2 cellular contexts compared by ENCODE assay signal in the genomic region with DNA sequence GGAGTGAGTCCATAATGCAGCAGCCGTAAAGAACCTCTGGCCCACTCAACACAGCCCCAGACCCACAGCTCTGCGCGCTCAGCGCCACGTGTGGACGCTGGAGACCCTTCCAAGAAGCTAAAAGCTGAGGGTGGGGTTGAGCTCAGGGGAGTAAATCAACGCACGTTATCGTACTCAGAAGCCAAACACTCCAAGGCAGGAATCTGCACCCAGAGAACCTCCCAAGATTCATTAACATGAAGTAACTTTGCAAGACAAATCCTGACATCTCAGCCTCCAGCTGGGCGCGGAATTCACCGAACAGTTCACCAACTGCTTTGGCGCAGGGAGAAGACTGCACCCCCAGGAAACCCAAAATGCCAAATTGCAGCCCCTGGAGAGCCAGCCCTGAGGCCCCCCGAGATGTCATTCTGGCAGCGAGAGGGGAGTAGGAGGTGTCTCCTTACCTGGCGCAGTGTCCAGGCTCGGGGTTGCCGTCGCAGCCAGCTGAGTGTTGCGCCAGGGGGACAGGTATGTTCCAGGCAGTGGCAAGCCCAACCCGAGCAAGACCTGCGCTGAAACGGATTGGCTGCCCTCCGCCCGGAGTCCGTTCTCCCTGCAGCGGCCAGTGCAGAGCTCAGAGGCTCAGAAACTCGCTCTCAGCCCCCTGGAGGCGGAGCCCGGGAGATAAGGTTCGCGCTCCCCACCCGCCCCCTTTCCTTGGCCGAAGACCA.
TF ChIP-seq lines count a peak whose summit lies in the region.

COL21A1 (minus strand) TSS at position 640 of the 713 bp plus-strand sequence. CDS start 64,962 bp downstream, outside the sequence.

TF ChIP-seq in HEK293, 187 proteins besides CTCF, POLR2A, EP300 and RAD21 (continues in another document):
- TF ChIP-seq ZBTB8A (tag by site-specific recombination; IDR thresholded peaks at IDR 0.05) (peak; percentile 13; the same call in 1 of the 2 replicates), ZIC2 (tag by site-specific recombination; IDR thresholded peaks at IDR 0.05) (peak; percentile 38; the same call in 1 of the 2 replicates), ZNF449 (tag by site-specific recombination; IDR thresholded peaks at IDR 0.05) (peak; percentile 96), ZNF2 (tag by site-specific recombination; IDR thresholded peaks at IDR 0.05) (no peak), ZEB2 (tag by site-specific recombination; IDR thresholded peaks at IDR 0.05) (peak; percentile 62; the same call in 1 of the 2 replicates), SP3 (tag by site-specific recombination; IDR thresholded peaks at IDR 0.05) (0 out of 2 replicates have a peak, but pooled peaks have one; percentile 40), ZNF521 (tag by site-specific recombination; IDR thresholded peaks at IDR 0.05) (no peak), ZFHX2 (tag by site-specific recombination; conservative IDR thresholded peaks at IDR 0.05) (0 out of 2 replicates have a peak, but pooled peaks have one; percentile 35), SP7 (tag by site-specific recombination; IDR thresholded peaks at IDR 0.05) (peak; percentile 10; the same call in 1 of the 2 replicates), SP2 (tag by site-specific recombination; IDR thresholded peaks at IDR 0.05) (peak; percentile 54), ZNF76 (tag by site-specific recombination; IDR thresholded peaks at IDR 0.05; ENCODE audit: borderline replicate concordance, low read depth) (peak; percentile 38; the same call in 1 of the 2 replicates), ZBTB20 (tag by site-specific recombination; IDR thresholded peaks at IDR 0.05) (peak; percentile 92), KLF9 (tag by site-specific recombination; IDR thresholded peaks at IDR 0.05; ENCODE audit: low read depth) (peak; percentile 59; the same call in 1 of the 2 replicates), ZFP69B (tag by site-specific recombination; IDR thresholded peaks at IDR 0.05) (no peak), ZXDB (tag by site-specific recombination; IDR thresholded peaks at IDR 0.05) (0 out of 2 replicates have a peak, but pooled peaks have one; percentile 32), ZNF777 (tag by site-specific recombination; IDR thresholded peaks at IDR 0.05; ENCODE audit: borderline replicate concordance) (peak; percentile 52), ZNF600 (tag by site-specific recombination; IDR thresholded peaks at IDR 0.05) (0 out of 2 replicates have a peak, but pooled peaks have one; percentile 52), ZBTB17 (tag by site-specific recombination; IDR thresholded peaks at IDR 0.05) (peak; percentile 95), ZNF610 (tag by site-specific recombination; IDR thresholded peaks at IDR 0.05; ENCODE audit: borderline replicate concordance) (no peak), GLIS2 (tag by site-specific recombination; IDR thresholded peaks at IDR 0.05) (peak; percentile 32)
- TF ChIP-seq, protein P1, sequence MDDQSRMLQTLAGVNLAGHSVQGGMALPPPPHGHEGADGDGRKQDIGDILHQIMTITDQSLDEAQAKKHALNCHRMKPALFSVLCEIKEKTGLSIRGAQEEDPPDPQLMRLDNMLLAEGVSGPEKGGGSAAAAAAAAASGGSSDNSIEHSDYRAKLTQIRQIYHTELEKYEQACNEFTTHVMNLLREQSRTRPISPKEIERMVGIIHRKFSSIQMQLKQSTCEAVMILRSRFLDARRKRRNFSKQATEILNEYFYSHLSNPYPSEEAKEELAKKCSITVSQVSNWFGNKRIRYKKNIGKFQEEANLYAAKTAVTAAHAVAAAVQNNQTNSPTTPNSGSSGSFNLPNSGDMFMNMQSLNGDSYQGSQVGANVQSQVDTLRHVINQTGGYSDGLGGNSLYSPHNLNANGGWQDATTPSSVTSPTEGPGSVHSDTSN (CRISPR knock-in tag; IDR thresholded peaks at IDR 0.05) = 0 out of 2 replicates have a peak, but pooled peaks have one; percentile 48
- TF ChIP-seq, protein P2, sequence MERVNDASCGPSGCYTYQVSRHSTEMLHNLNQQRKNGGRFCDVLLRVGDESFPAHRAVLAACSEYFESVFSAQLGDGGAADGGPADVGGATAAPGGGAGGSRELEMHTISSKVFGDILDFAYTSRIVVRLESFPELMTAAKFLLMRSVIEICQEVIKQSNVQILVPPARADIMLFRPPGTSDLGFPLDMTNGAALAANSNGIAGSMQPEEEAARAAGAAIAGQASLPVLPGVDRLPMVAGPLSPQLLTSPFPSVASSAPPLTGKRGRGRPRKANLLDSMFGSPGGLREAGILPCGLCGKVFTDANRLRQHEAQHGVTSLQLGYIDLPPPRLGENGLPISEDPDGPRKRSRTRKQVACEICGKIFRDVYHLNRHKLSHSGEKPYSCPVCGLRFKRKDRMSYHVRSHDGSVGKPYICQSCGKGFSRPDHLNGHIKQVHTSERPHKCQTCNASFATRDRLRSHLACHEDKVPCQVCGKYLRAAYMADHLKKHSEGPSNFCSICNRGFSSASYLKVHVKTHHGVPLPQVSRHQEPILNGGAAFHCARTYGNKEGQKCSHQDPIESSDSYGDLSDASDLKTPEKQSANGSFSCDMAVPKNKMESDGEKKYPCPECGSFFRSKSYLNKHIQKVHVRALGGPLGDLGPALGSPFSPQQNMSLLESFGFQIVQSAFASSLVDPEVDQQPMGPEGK (tag by site-specific recombination; IDR thresholded peaks at IDR 0.05) = peak; percentile 76

TF ChIP-seq in GM12878, 131 proteins besides CTCF, POLR2A, EP300 and RAD21:
- TF ChIP-seq RAD51 (IDR thresholded peaks at IDR 0.05) (no peak), NFXL1 (IDR thresholded peaks at IDR 0.05; ENCODE audit: borderline replicate concordance) (no peak), HDAC2 (IDR thresholded peaks at IDR 0.05) (no peak), CHD2 (IDR thresholded peaks at IDR 0.05; ENCODE audit: borderline replicate concordance, low read depth, low read length) (no peak), ATF7 (IDR thresholded peaks at IDR 0.05; ENCODE audit: low read depth) (no peak), PAX5 (IDR thresholded peaks at IDR 0.05; ENCODE audit: borderline replicate concordance, low read depth, low read length) (no peak), SP1 (IDR thresholded peaks at IDR 0.05; ENCODE audit: low read depth, low read length) (no peak), PML (IDR thresholded peaks at IDR 0.05; ENCODE audit: low read length) (no peak), BMI1 (IDR thresholded peaks at IDR 0.05; ENCODE audit: borderline replicate concordance) (no peak)
- TF ChIP-seq, protein P1 (IDR thresholded peaks at IDR 0.05; ENCODE audit: insufficient replicate concordance, low read depth, low read length) = no peak
- TF ChIP-seq, protein P3, sequence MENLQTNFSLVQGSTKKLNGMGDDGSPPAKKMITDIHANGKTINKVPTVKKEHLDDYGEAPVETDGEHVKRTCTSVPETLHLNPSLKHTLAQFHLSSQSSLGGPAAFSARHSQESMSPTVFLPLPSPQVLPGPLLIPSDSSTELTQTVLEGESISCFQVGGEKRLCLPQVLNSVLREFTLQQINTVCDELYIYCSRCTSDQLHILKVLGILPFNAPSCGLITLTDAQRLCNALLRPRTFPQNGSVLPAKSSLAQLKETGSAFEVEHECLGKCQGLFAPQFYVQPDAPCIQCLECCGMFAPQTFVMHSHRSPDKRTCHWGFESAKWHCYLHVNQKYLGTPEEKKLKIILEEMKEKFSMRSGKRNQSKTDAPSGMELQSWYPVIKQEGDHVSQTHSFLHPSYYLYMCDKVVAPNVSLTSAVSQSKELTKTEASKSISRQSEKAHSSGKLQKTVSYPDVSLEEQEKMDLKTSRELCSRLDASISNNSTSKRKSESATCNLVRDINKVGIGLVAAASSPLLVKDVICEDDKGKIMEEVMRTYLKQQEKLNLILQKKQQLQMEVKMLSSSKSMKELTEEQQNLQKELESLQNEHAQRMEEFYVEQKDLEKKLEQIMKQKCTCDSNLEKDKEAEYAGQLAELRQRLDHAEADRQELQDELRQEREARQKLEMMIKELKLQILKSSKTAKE (IDR thresholded peaks at IDR 0.05; ENCODE audit: low read depth, poor library complexity, severe bottlenecking) = no peak
- TF ChIP-seq, protein P4, sequence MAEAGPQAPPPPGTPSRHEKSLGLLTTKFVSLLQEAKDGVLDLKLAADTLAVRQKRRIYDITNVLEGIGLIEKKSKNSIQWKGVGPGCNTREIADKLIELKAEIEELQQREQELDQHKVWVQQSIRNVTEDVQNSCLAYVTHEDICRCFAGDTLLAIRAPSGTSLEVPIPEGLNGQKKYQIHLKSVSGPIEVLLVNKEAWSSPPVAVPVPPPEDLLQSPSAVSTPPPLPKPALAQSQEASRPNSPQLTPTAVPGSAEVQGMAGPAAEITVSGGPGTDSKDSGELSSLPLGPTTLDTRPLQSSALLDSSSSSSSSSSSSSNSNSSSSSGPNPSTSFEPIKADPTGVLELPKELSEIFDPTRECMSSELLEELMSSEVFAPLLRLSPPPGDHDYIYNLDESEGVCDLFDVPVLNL (IDR thresholded peaks at IDR 0.05; ENCODE audit: low read depth, low read length) = no peak
- TF ChIP-seq, protein P5, sequence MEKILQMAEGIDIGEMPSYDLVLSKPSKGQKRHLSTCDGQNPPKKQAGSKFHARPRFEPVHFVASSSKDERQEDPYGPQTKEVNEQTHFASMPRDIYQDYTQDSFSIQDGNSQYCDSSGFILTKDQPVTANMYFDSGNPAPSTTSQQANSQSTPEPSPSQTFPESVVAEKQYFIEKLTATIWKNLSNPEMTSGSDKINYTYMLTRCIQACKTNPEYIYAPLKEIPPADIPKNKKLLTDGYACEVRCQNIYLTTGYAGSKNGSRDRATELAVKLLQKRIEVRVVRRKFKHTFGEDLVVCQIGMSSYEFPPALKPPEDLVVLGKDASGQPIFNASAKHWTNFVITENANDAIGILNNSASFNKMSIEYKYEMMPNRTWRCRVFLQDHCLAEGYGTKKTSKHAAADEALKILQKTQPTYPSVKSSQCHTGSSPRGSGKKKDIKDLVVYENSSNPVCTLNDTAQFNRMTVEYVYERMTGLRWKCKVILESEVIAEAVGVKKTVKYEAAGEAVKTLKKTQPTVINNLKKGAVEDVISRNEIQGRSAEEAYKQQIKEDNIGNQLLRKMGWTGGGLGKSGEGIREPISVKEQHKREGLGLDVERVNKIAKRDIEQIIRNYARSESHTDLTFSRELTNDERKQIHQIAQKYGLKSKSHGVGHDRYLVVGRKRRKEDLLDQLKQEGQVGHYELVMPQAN (conservative IDR thresholded peaks at IDR 0.05) = no peak
